In genomic region chr20:59940956-59941294, GRCh38 we compare ENCODE assay signal across 8 cellular contexts. TPM values are rescaled to one million over a fixed set of nuclear protein-coding genes. Genes with fewer than 3 reads are reported as not detected.
A peak's percentile ranks its signal among the peaks of the same experiment; 100 is the strongest.
DNase-seq lines count a peak whose midpoint lies in the region; TF ChIP-seq lines count a peak whose summit lies in the region.

No MANE protein-coding gene starts in this region.

- TF ChIP-seq POLR2A in spleen (IDR thresholded peaks at IDR 0.05) = no peak

- CTCF ChIA-PET in RWPE1 (lab: Yijun Ruan, JAX) = interaction anchor here (0.5 to 1.4 kb wide), 4 partner anchors 16 to 369 kb away, joined by 3 to 5 read pairs (median 3); no protein-coding TSS in a partner anchor

- DNase-seq in NCI-H1092 treated with DMSO at 0.1 percent for 48 hours (lab: John Stamatoyannopoulos, UW) (peak; percentile 80), NCI-H1092 (lab: John Stamatoyannopoulos, UW) (no peak), RWPE1 (ENCODE audit: low spot score) (no peak), fibroblast of villous mesenchyme (ENCODE audit: low read depth) (no peak), spleen (no peak), NCI-H748 (lab: John Stamatoyannopoulos, UW; ENCODE audit: unreplicated experiment) (no peak), EL (no peak), OCI-M1 (lab: John Stamatoyannopoulos, UW) (no peak)

- peaks cover 35 to 83% (median 56%) of the 10 kb centered on the region in 6 donors for H3K4me1 ChIP-seq in spleen

- H3K9me3 ChIP-seq in spleen = no peaks in the 10 kb centered on the region

- POLR2A ChIA-PET in RWPE1 (lab: Yijun Ruan, JAX; ENCODE audit: low non-redundant PET) = interaction anchor here (0.5 to 1.5 kb wide), 3 partner anchors 9 to 263 kb away, joined by 3 read pairs; no protein-coding TSS in a partner anchor

- TF ChIP-seq CTCF in RWPE1 (conservative IDR thresholded peaks at IDR 0.05; ENCODE audit: low read depth) = no peak
- no peak for TF ChIP-seq CTCF in fibroblast of villous mesenchyme (IDR thresholded peaks at IDR 0.05; ENCODE audit: insufficient read depth, low read depth, low read length)
- TF ChIP-seq CTCF in spleen (IDR thresholded peaks at IDR 0.05 in 8 of 11, conservative IDR thresholded peaks at IDR 0.05 in 3 of 11) = no peak

- WGBS in spleen, 5 donors = 0 to 2% (median 0%) methylated on average over 4 of the region's 4 CpGs

- H3K27me3 ChIP-seq in spleen (replicated peaks in 1 of 7) = no peaks in the 10 kb centered on the region

- peak overlapping the region; percentile 84 for H3K4me3 ChIP-seq in fibroblast of villous mesenchyme (ENCODE audit: low read depth, low read length)
- H3K4me3 ChIP-seq in spleen = peak overlapping the region; percentile 45 to 95 (median 86)

- H3K36me3 ChIP-seq in spleen = peaks cover 0 to 41% (median 26%) of the 10 kb centered on the region in 6 donors

- intact Hi-C loops in spleen (cut with DNase I; ENCODE audit: low total_unique reads) = no loop called here

- H3K27ac ChIP-seq in RWPE1 (peak overlapping the region; percentile 97), spleen (peak overlapping the region; percentile 94 to 99 (median 97))

RNA-seq across cellular contexts. Expression of gene FAM217B, which starts 0.7 kb away (rescaled TPM):
- 3.9 and 5.6 TPM in 2 replicates for total RNA-seq in fibroblast of villous mesenchyme
- 10 to 100 TPM; 13.4 to 22.4 (median 18.6) TPM for total RNA-seq in spleen
- polyA plus RNA-seq in spleen = 1 to 10 TPM; 4.6 to 5.5 (median 5.4) TPM

RNA-seq across cellular contexts. Expression of gene PPP1R3D, which starts 0.8 kb away (rescaled TPM):
- total RNA-seq in fibroblast of villous mesenchyme (6.4 and 8.2 TPM in 2 replicates), spleen (10 to 100 TPM; 11.8 to 24.9 (median 14.6) TPM)
- polyA plus RNA-seq in spleen = 1 to 10 TPM; 3.1 to 5.0 (median 4.0) TPM

RNA-seq across cellular contexts. Expression of gene SYCP2, which starts 7.5 kb away (rescaled TPM):
- 1.6 and 3.0 TPM in 2 replicates for total RNA-seq in fibroblast of villous mesenchyme
- 1 to 10 TPM; 4.1 to 9.1 (median 6.1) TPM for total RNA-seq in spleen
- polyA plus RNA-seq in spleen = 1 to 10 TPM; 1.5 to 3.4 (median 1.9) TPM

RNA-seq across cellular contexts. Expression of gene CDH26, which starts 17.3 kb away (rescaled TPM):
- total RNA-seq in fibroblast of villous mesenchyme (0.32 and 0.86 TPM in 2 replicates), spleen (1 to 10 TPM; 1.8 to 6.2 (median 3.1) TPM)
- polyA plus RNA-seq in spleen = 1 to 10 TPM in 1 of 3 donors, under 1 TPM in 2; 0.70 to 1.3 (median 0.89) TPM
